Comparison of ENCODE assay signal across 1 cellular context in genomic region chr22:49613871-49614270, GRCh38.
TF ChIP-seq lines count a peak whose summit lies in the region.

No MANE protein-coding gene starts in this region.

TF ChIP-seq in WTC11, 78 proteins besides CTCF, POLR2A, EP300 and RAD21 (continued from another document):
- TF ChIP-seq PRDM15 (CRISPR knock-in tag; IDR thresholded peaks at IDR 0.05) (no peak), E2F5 (CRISPR knock-in tag; IDR thresholded peaks at IDR 0.05) (no peak)
